In the genomic region with DNA sequence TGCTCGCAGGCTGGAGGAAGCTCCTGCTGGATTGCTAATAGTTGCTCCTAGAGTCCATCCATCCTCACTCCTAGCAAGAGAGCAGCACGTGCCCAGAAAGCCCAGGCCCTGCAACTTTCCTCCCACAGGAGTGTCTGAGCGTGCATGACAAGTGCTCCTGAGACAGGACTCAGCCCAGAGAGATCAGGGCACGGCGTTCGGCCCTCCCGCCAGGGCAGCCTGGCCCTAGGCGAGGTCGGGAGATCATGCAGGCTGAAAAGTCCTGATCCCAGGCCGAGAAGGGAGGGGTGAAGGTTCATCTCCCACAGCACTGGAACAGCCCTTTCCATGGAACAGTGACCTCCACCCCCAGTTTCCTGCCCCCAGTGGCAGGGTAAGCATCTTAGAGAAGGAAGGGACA, we compare ENCODE assay signal across 20 cellular contexts.
"Had no signal": no experiment of that assay in that cellular context is flagged by ENCODE, and none has a peak within 500 bp of the region (broad histone marks: within the 10 kb centered on the region; RNA-seq: fewer than 3 reads in every experiment).

No MANE protein-coding gene starts in this region.

- H3K36me3 Mint-ChIP-seq: natural killer cell; stimulated activated memory B cell treated with anti-CD40 and anti-IgM and Interleukin-4, amounts not matched to agents 10 μg/mL and 1 μg/mL and 100 μg/mL, for 72 hours had no signal

- H3K4me1 Mint-ChIP-seq: natural killer cell; stimulated activated memory B cell treated with anti-CD40 and anti-IgM and Interleukin-4, amounts not matched to agents 10 μg/mL and 1 μg/mL and 100 μg/mL, for 72 hours had no signal

- H3K9me3 Mint-ChIP-seq: natural killer cell; stimulated activated memory B cell treated with anti-CD40 and anti-IgM and Interleukin-4, amounts not matched to agents 10 μg/mL and 1 μg/mL and 100 μg/mL, for 72 hours; stimulated activated naive CD8-positive, alpha-beta T cell treated with anti-CD3 and anti-CD28 coated beads, Interleukin-15, Interleukin-2, amounts not matched to agents 100 ng/mL and 50 ng/mL, for 24 hours had no signal

- H3K4me1 ChIP-seq: gastrocnemius medialis, heart right ventricle, tibial artery, upper lobe of left lung, uterus had no signal

- H3K4me3 Mint-ChIP-seq: natural killer cell; stimulated activated memory B cell treated with anti-CD40 and anti-IgM and Interleukin-4, amounts not matched to agents 10 μg/mL and 1 μg/mL and 100 μg/mL, for 72 hours; stimulated activated naive CD8-positive, alpha-beta T cell treated with anti-CD3 and anti-CD28 coated beads, Interleukin-15, Interleukin-2, amounts not matched to agents 100 ng/mL and 50 ng/mL, for 24 hours had no signal

- H3K36me3 ChIP-seq: gastrocnemius medialis, heart right ventricle, ovary, tibial artery, upper lobe of left lung, uterus had no signal

- H3K9me3 ChIP-seq: gastrocnemius medialis, heart right ventricle, ovary, tibial artery, upper lobe of left lung, uterus had no signal

- ATAC-seq: esophagus mucosa; gastrocnemius medialis; heart right ventricle; natural killer cell; right cardiac atrium; stimulated activated memory B cell treated with anti-CD40 and anti-IgM and Interleukin-4, amounts not matched to agents 10 μg/mL and 1 μg/mL and 100 μg/mL, for 72 hours had no signal

- H3K27me3 ChIP-seq: dorsolateral prefrontal cortex, gastrocnemius medialis, heart right ventricle, ovary, tibial artery, upper lobe of left lung, uterus had no signal

- H3K27ac Mint-ChIP-seq: natural killer cell; stimulated activated memory B cell treated with anti-CD40 and anti-IgM and Interleukin-4, amounts not matched to agents 10 μg/mL and 1 μg/mL and 100 μg/mL, for 72 hours; stimulated activated naive CD8-positive, alpha-beta T cell treated with anti-CD3 and anti-CD28 coated beads, Interleukin-15, Interleukin-2, amounts not matched to agents 100 ng/mL and 50 ng/mL, for 24 hours had no signal

- DNase-seq: cerebellar nuclear complex; dorsolateral prefrontal cortex; effector CD8-positive, alpha-beta T cell; gastrocnemius medialis; heart right ventricle; hypothalamus; kidney glomerular epithelial cell; mammary epithelial cell; natural killer cell; ovary; right cardiac atrium; stimulated activated CD4-positive, alpha-beta T cell treated with anti-CD3 and anti-CD28 coated beads, Interleukin-15, amount 100 ng/mL, for 24 hours; stimulated activated CD4-positive, alpha-beta T cell treated with anti-CD3 and anti-CD28 coated beads, Interleukin-1b, Interleukin-23, amount 100 ng/mL, for 48 hours; stimulated activated CD4-positive, alpha-beta T cell treated with anti-CD3 and anti-CD28 coated beads, Interleukin-4, amount 100 ng/mL, for 24 hours; tibial artery; upper lobe of left lung; uterus had no signal

- H3K27me3 Mint-ChIP-seq: stimulated activated naive CD8-positive, alpha-beta T cell treated with anti-CD3 and anti-CD28 coated beads, Interleukin-15, Interleukin-2, amounts not matched to agents 100 ng/mL and 50 ng/mL, for 24 hours had no signal

- H3K27ac ChIP-seq: dorsolateral prefrontal cortex, gastrocnemius medialis, heart right ventricle, ovary, tibial artery, upper lobe of left lung, uterus had no signal

- H3K4me3 ChIP-seq: dorsolateral prefrontal cortex, gastrocnemius medialis, heart right ventricle, ovary, tibial artery, upper lobe of left lung, uterus had no signal
